1 cellular context compared by ENCODE assay signal in the genomic region with DNA sequence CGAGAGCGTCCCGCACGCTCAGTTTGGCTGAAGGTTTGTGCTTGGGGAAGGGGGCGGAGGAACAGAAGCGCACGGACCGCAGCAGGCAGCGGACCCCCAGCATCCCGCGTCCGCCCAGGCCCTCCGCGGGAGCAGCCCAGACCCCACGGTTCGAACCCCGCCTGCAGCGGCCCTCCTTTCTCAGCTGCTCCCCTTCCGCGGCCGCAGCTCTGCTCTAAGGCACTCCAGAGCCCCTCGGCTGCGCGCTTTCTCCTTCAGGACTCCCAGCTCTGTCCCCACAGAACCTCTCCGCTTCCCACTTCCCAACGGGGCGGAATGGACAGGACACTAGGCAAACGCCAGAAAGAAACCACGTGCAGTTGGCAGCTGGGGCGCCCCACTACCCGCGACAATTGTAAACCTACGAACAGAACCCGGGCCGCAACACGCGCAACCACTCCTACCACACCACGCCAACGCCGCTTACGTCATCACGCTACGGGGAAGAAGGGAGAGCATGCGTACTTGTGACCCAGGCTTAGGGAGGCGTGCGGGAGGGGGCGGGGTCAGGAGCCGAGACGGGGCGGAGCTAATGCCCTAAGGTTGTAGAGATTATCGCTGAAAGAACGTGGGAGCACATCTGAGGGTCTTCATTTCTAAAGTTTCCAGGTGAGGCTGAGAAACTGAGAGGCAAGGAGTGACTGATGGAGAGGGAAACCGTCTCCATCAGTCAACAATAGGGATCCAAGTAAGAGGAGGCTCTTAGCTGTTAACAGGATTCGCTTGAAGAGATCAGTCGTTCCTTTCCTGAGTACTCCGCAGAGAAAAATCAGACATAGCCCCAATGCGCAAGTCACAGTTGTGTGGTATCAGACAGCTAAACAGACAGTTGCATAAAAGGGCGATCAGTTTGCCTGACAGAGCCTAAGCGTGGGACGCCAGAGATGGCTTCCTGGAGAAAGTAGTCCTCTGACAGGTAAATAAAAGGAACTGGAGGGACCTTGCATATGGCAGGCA.
TF ChIP-seq lines count a peak whose summit lies in the region.

A gene with protein sequence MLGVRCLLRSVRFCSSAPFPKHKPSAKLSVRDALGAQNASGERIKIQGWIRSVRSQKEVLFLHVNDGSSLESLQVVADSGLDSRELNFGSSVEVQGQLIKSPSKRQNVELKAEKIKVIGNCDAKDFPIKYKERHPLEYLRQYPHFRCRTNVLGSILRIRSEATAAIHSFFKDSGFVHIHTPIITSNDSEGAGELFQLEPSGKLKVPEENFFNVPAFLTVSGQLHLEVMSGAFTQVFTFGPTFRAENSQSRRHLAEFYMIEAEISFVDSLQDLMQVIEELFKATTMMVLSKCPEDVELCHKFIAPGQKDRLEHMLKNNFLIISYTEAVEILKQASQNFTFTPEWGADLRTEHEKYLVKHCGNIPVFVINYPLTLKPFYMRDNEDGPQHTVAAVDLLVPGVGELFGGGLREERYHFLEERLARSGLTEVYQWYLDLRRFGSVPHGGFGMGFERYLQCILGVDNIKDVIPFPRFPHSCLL (minus strand): TSS at position 479 of the 996 bp plus-strand sequence. CDS start 376 bp downstream, at position 103.

TF ChIP-seq in HepG2, 621 proteins besides CTCF, POLR2A, EP300 and RAD21 (continued from another document and continues in another):
- TF ChIP-seq ZNF552 (CRISPR knock-in tag; IDR thresholded peaks at IDR 0.05; ENCODE audit: borderline replicate concordance) (no peak), ZKSCAN5 (CRISPR knock-in tag; IDR thresholded peaks at IDR 0.05) (no peak), SPEN (CRISPR knock-in tag; IDR thresholded peaks at IDR 0.05; ENCODE audit: low read depth) (peak; percentile 68; the same call in 1 of the 2 replicates), ZBTB21 (CRISPR knock-in tag; IDR thresholded peaks at IDR 0.05) (no peak), MATR3 (CRISPR knock-in tag; IDR thresholded peaks at IDR 0.05) (no peak), ZNF724P (CRISPR knock-in tag; IDR thresholded peaks at IDR 0.05; ENCODE audit: borderline replicate concordance) (no peak), ZNF431 (CRISPR knock-in tag; IDR thresholded peaks at IDR 0.05; ENCODE audit: borderline replicate concordance, low read depth) (no peak), ZNF879 (CRISPR knock-in tag; IDR thresholded peaks at IDR 0.05) (no peak), ZNF83 (CRISPR knock-in tag; IDR thresholded peaks at IDR 0.05; ENCODE audit: borderline replicate concordance) (0 out of 2 replicates have a peak, but pooled peaks have one; percentile 40), MAF1 (CRISPR knock-in tag; IDR thresholded peaks at IDR 0.05; ENCODE audit: borderline replicate concordance) (no peak), SOX6 (IDR thresholded peaks at IDR 0.05) (no peak), SOX6 (CRISPR knock-in tag; IDR thresholded peaks at IDR 0.05) (peak; percentile 46), ZFP36 (IDR thresholded peaks at IDR 0.05; ENCODE audit: borderline replicate concordance, low read depth, low read length, partially characterized antibody) (no peak), SSRP1 (CRISPR knock-in tag; IDR thresholded peaks at IDR 0.05) (no peak), ZNF567 (CRISPR knock-in tag; IDR thresholded peaks at IDR 0.05; ENCODE audit: borderline replicate concordance) (peak; percentile 77; the same call in 1 of the 2 replicates), STAT5B (CRISPR knock-in tag; IDR thresholded peaks at IDR 0.05) (no peak), JDP2 (CRISPR knock-in tag; IDR thresholded peaks at IDR 0.05; ENCODE audit: borderline replicate concordance) (no peak), MLLT10 (CRISPR knock-in tag; IDR thresholded peaks at IDR 0.05) (no peak), CHD2 (IDR thresholded peaks at IDR 0.05; ENCODE audit: low read depth, low read length) (no peak), CENPX (CRISPR knock-in tag; IDR thresholded peaks at IDR 0.05) (no peak), ZNF292 (CRISPR knock-in tag; IDR thresholded peaks at IDR 0.05; ENCODE audit: borderline replicate concordance, low read depth) (peak; percentile 52; the same call in 1 of the 2 replicates), ZBTB38 (CRISPR knock-in tag; IDR thresholded peaks at IDR 0.05) (peak; percentile 32; the same call in 1 of the 2 replicates), ZNF737 (CRISPR knock-in tag; IDR thresholded peaks at IDR 0.05; ENCODE audit: borderline replicate concordance) (no peak)
- TF ChIP-seq, protein P1, sequence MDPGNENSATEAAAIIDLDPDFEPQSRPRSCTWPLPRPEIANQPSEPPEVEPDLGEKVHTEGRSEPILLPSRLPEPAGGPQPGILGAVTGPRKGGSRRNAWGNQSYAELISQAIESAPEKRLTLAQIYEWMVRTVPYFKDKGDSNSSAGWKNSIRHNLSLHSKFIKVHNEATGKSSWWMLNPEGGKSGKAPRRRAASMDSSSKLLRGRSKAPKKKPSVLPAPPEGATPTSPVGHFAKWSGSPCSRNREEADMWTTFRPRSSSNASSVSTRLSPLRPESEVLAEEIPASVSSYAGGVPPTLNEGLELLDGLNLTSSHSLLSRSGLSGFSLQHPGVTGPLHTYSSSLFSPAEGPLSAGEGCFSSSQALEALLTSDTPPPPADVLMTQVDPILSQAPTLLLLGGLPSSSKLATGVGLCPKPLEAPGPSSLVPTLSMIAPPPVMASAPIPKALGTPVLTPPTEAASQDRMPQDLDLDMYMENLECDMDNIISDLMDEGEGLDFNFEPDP (CRISPR knock-in tag; conservative IDR thresholded peaks at IDR 0.05): no peak
- TF ChIP-seq, protein P2, sequence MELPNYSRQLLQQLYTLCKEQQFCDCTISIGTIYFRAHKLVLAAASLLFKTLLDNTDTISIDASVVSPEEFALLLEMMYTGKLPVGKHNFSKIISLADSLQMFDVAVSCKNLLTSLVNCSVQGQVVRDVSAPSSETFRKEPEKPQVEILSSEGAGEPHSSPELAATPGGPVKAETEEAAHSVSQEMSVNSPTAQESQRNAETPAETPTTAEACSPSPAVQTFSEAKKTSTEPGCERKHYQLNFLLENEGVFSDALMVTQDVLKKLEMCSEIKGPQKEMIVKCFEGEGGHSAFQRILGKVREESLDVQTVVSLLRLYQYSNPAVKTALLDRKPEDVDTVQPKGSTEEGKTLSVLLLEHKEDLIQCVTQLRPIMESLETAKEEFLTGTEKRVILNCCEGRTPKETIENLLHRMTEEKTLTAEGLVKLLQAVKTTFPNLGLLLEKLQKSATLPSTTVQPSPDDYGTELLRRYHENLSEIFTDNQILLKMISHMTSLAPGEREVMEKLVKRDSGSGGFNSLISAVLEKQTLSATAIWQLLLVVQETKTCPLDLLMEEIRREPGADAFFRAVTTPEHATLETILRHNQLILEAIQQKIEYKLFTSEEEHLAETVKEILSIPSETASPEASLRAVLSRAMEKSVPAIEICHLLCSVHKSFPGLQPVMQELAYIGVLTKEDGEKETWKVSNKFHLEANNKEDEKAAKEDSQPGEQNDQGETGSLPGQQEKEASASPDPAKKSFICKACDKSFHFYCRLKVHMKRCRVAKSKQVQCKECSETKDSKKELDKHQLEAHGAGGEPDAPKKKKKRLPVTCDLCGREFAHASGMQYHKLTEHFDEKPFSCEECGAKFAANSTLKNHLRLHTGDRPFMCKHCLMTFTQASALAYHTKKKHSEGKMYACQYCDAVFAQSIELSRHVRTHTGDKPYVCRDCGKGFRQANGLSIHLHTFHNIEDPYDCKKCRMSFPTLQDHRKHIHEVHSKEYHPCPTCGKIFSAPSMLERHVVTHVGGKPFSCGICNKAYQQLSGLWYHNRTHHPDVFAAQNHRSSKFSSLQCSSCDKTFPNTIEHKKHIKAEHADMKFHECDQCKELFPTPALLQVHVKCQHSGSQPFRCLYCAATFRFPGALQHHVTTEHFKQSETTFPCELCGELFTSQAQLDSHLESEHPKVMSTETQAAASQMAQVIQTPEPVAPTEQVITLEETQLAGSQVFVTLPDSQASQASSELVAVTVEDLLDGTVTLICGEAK (IDR thresholded peaks at IDR 0.05): no peak
- TF ChIP-seq, protein P2 (CRISPR knock-in tag; IDR thresholded peaks at IDR 0.05): peak; percentile 51; the same call in 1 of the 2 replicates
- TF ChIP-seq, protein P3, sequence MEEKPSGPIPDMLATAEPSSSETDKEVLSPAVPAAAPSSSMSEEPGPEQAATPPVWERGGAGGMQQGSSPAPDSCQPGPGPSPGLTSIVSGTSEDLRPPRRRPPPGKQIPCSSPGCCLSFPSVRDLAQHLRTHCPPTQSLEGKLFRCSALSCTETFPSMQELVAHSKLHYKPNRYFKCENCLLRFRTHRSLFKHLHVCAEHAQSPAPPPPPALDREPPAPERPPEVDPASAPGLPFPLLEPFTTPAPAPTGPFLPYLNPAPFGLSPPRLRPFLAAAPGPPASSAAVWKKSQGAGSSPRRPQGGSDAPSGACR (CRISPR knock-in tag; IDR thresholded peaks at IDR 0.05): no peak; the same call in 1 of the 2 replicates
- TF ChIP-seq, protein P4, sequence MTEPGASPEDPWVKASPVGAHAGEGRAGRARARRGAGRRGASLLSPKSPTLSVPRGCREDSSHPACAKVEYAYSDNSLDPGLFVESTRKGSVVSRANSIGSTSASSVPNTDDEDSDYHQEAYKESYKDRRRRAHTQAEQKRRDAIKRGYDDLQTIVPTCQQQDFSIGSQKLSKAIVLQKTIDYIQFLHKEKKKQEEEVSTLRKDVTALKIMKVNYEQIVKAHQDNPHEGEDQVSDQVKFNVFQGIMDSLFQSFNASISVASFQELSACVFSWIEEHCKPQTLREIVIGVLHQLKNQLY (CRISPR knock-in tag; IDR thresholded peaks at IDR 0.05): no peak
- TF ChIP-seq, protein P5, sequence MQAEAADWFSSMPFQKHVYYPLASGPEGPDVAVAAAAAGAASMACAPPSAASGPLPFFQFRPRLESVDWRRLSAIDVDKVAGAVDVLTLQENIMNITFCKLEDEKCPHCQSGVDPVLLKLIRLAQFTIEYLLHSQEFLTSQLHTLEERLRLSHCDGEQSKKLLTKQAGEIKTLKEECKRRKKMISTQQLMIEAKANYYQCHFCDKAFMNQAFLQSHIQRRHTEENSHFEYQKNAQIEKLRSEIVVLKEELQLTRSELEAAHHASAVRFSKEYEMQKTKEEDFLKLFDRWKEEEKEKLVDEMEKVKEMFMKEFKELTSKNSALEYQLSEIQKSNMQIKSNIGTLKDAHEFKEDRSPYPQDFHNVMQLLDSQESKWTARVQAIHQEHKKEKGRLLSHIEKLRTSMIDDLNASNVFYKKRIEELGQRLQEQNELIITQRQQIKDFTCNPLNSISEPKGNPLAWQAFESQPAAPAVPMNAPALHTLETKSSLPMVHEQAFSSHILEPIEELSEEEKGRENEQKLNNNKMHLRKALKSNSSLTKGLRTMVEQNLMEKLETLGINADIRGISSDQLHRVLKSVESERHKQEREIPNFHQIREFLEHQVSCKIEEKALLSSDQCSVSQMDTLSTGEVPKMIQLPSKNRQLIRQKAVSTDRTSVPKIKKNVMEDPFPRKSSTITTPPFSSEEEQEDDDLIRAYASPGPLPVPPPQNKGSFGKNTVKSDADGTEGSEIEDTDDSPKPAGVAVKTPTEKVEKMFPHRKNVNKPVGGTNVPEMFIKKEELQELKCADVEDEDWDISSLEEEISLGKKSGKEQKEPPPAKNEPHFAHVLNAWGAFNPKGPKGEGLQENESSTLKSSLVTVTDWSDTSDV (CRISPR knock-in tag; IDR thresholded peaks at IDR 0.05): no peak
- TF ChIP-seq, protein P6, sequence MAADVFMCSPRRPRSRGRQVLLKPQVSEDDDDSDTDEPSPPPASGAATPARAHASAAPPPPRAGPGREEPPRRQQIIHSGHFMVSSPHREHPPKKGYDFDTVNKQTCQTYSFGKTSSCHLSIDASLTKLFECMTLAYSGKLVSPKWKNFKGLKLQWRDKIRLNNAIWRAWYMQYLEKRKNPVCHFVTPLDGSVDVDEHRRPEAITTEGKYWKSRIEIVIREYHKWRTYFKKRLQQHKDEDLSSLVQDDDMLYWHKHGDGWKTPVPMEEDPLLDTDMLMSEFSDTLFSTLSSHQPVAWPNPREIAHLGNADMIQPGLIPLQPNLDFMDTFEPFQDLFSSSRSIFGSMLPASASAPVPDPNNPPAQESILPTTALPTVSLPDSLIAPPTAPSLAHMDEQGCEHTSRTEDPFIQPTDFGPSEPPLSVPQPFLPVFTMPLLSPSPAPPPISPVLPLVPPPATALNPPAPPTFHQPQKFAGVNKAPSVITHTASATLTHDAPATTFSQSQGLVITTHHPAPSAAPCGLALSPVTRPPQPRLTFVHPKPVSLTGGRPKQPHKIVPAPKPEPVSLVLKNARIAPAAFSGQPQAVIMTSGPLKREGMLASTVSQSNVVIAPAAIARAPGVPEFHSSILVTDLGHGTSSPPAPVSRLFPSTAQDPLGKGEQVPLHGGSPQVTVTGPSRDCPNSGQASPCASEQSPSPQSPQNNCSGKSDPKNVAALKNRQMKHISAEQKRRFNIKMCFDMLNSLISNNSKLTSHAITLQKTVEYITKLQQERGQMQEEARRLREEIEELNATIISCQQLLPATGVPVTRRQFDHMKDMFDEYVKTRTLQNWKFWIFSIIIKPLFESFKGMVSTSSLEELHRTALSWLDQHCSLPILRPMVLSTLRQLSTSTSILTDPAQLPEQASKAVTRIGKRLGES (CRISPR knock-in tag; IDR thresholded peaks at IDR 0.05; ENCODE audit: borderline replicate concordance): no peak
